In genomic region chrX:2913118-2913517, GRCh38 we compare ENCODE assay signal across 1 cellular context.
TF ChIP-seq lines count a peak whose summit lies in the region.

No MANE protein-coding gene starts in this region.

TF ChIP-seq in WTC11, 78 proteins besides CTCF, POLR2A, EP300 and RAD21 (continued from another document):
- TF ChIP-seq ZNF281 (CRISPR knock-in tag; IDR thresholded peaks at IDR 0.05): no peak
- no peak for TF ChIP-seq NR3C1 (CRISPR knock-in tag; conservative IDR thresholded peaks at IDR 0.05; ENCODE audit: low read depth)
- TF ChIP-seq ZNF423 (CRISPR knock-in tag; IDR thresholded peaks at IDR 0.05): no peak
- no peak for TF ChIP-seq OVOL2 (CRISPR knock-in tag; IDR thresholded peaks at IDR 0.05; ENCODE audit: borderline replicate concordance)
